Comparison of ENCODE assay signal across 17 cellular contexts in genomic region chr12:69529021-69529420, GRCh38. TPM values are rescaled to one million over a fixed set of nuclear protein-coding genes. Genes with fewer than 3 reads are reported as not detected.
DNase-seq lines count a peak whose midpoint lies in the region; ATAC-seq, FAIRE-seq and TF ChIP-seq lines count a peak whose summit lies in the region.
"Had no signal": no experiment of that assay in that cellular context is flagged by ENCODE, and none has a peak within 500 bp of the region (broad histone marks: within the 10 kb centered on the region; RNA-seq: fewer than 3 reads in every experiment).

No MANE protein-coding gene starts in this region.

- peak overlapping the region; percentile 36; the same call in 1 of the 2 replicates for H2AK5ac ChIP-seq in IMR-90 (ENCODE audit: low read depth, low read length)

- H3K36me3 Mint-ChIP-seq in stimulated activated memory B cell treated with anti-CD40 and anti-IgM and Interleukin-4, amounts not matched to agents 10 μg/mL and 1 μg/mL and 100 μg/mL, for 72 hours, result peaks cover 13% of the 10 kb centered on the region

- TF ChIP-seq RAD21 in IMR-90 (IDR thresholded peaks at IDR 0.05; ENCODE audit: low read length), result no peak

- no peak overlapping the region for H3K56ac ChIP-seq in IMR-90 (ENCODE audit: extremely low read depth, insufficient read depth, low read length)

- H3K18ac ChIP-seq in IMR-90 (ENCODE audit: low read depth, low read length), result peak overlapping the region; percentile 94

- peaks cover 33% of the 10 kb centered on the region for H3K4me1 Mint-ChIP-seq in stimulated activated memory B cell treated with anti-CD40 and anti-IgM and Interleukin-4, amounts not matched to agents 10 μg/mL and 1 μg/mL and 100 μg/mL, for 72 hours

- peak overlapping the region; percentile 45 for H2BK120ac ChIP-seq in IMR-90 (ENCODE audit: low read depth, low read length)

- H3K9me3 ChIP-seq in IMR-90 (ENCODE audit: control insufficient read depth, insufficient read depth, low read length) (no peaks in the 10 kb centered on the region), gastroesophageal sphincter (no peaks in the 10 kb centered on the region)
- H3K9me3 ChIP-seq: HAP-1 had no signal

- TF ChIP-seq POLR2A in IMR-90 (IDR thresholded peaks at IDR 0.05; ENCODE audit: low read depth, low read length), result no peak
- no peak for TF ChIP-seq POLR2A in gastroesophageal sphincter (IDR thresholded peaks at IDR 0.05)

- in situ Hi-C loops in IMR-90 (cut with MboI; ENCODE audit: low sequenced_read_pairs), result no loop called here

- TF ChIP-seq EP300 in gastroesophageal sphincter (IDR thresholded peaks at IDR 0.05), result no peak

- peaks cover 21 to 59% of the 10 kb centered on the region in 2 experiments for H3K79me1 ChIP-seq in IMR-90 (ENCODE audit: low read depth in 1 of 2, low read length in 2 of 2)

- peak overlapping the region; percentile 4; the same call in 1 of the 2 replicates for H3K23ac ChIP-seq in IMR-90 (ENCODE audit: low read depth, low read length)

- H2AFZ ChIP-seq in IMR-90 (replicated peaks; ENCODE audit: low read length, poor library complexity), result no peak overlapping the region

- H3K27ac Mint-ChIP-seq in stimulated activated memory B cell treated with anti-CD40 and anti-IgM and Interleukin-4, amounts not matched to agents 10 μg/mL and 1 μg/mL and 100 μg/mL, for 72 hours, result peak overlapping the region; percentile 0
- H3K27ac Mint-ChIP-seq: activated CD4-positive, alpha-beta memory T cell treated with anti-CD3 and anti-CD28 coated beads, Interleukin-2, amount 10 ng/mL, durations not matched to agents 7 days and 5 days had no signal

- peak overlapping the region; percentile 40; the same call in 1 of the 2 replicates for H4K91ac ChIP-seq in IMR-90 (ENCODE audit: insufficient read depth, low read depth, low read length)

- H3K27me3 Mint-ChIP-seq in stimulated activated memory B cell treated with anti-CD40 and anti-IgM and Interleukin-4, amounts not matched to agents 10 μg/mL and 1 μg/mL and 100 μg/mL, for 72 hours, result no peaks in the 10 kb centered on the region
- H3K27me3 Mint-ChIP-seq: activated CD4-positive, alpha-beta memory T cell treated with anti-CD3 and anti-CD28 coated beads, Interleukin-2, amount 10 ng/mL, durations not matched to agents 7 days and 5 days had no signal

- H3K27ac ChIP-seq in IMR-90 (ENCODE audit: insufficient read depth, low read length) (peak overlapping the region; percentile 68; the same call in 1 of the 2 replicates), gastroesophageal sphincter (peak overlapping the region in 3 of 4 donors; percentile 13 to 61 (median 13)), caudate nucleus (ENCODE audit: low read depth, low read length) (no peak overlapping the region)
- H3K27ac ChIP-seq: left ventricle myocardium inferior, SK-N-MC had no signal

- H3K4ac ChIP-seq in IMR-90 (ENCODE audit: low read depth, low read length), result peak overlapping the region; percentile 24; the same call in 1 of the 2 replicates

- no peak overlapping the region for H3K4me2 ChIP-seq in IMR-90 (ENCODE audit: low read depth, low read length)

- peak overlapping the region; percentile 43; the same call in 1 of the 3 replicates for H2BK15ac ChIP-seq in IMR-90 (ENCODE audit: low read depth, low read length)

- H3K4me3 Mint-ChIP-seq in stimulated activated memory B cell treated with anti-CD40 and anti-IgM and Interleukin-4, amounts not matched to agents 10 μg/mL and 1 μg/mL and 100 μg/mL, for 72 hours, result no peak overlapping the region
- H3K4me3 Mint-ChIP-seq: activated CD4-positive, alpha-beta memory T cell treated with anti-CD3 and anti-CD28 coated beads, Interleukin-2, amount 10 ng/mL, durations not matched to agents 7 days and 5 days had no signal

- ATAC-seq in GM21529 (IDR thresholded peaks at IDR 0.05; ENCODE audit: unreplicated experiment) (peak; percentile 45), IMR-90 (ENCODE audit: low read depth) (no peak), gastroesophageal sphincter (no peak), GM21526 (IDR thresholded peaks at IDR 0.05; ENCODE audit: low FRiP score, unreplicated experiment) (no peak)
- no peak for ATAC-seq in stimulated activated memory B cell treated with anti-CD40 and anti-IgM and Interleukin-4, amounts not matched to agents 10 μg/mL and 1 μg/mL and 100 μg/mL, for 72 hours
- ATAC-seq: sciatic nerve had no signal

- no TSS peak for BruUV-seq in IMR-90 (replicated peaks; lab: Mats Ljungman, UMichigan)

- peak overlapping the region; percentile 38; the same call in 1 of the 2 replicates for H3K14ac ChIP-seq in IMR-90 (replicated peaks; ENCODE audit: low read depth, low read length)

- CTCF ChIA-PET in IMR-90 (lab: Yijun Ruan, JAX), result no interaction called here

- 90% methylated on average over 2 of the region's 2 CpGs; no CpG with 5 or more reads in 1 of the 2 experiments for WGBS in IMR-90 (ENCODE audit: extremely low coverage in 2 of 2, insufficient read length in 1 of 2), 2 experiments
- 78 to 83% methylated on average over 1 to 2 of the region's 2 CpGs for WGBS in gastroesophageal sphincter (ENCODE audit: low coverage in 1 of 2), 2 donors

- H2BK20ac ChIP-seq in IMR-90 (ENCODE audit: low read depth, low read length), result peak overlapping the region; percentile 43; the same call in 1 of the 2 replicates

- H2BK5ac ChIP-seq in IMR-90 (ENCODE audit: low read depth, low read length, poor library complexity, severe bottlenecking), result peak overlapping the region; percentile 83

- peaks cover 16% of the 10 kb centered on the region for H4K20me1 ChIP-seq in IMR-90 (ENCODE audit: insufficient read depth, low read length)

- H3K4me3 ChIP-seq in IMR-90 (ENCODE audit: insufficient read depth, low read depth, low read length) (no peak overlapping the region), gastroesophageal sphincter (no peak overlapping the region)
- H3K4me3 ChIP-seq: HAP-1, left ventricle myocardium inferior, SK-N-MC had no signal

- intact Hi-C loops in IMR-90 (cut with micrococcal nuclease), result no loop called here

- POLR2A ChIA-PET in IMR-90 (lab: Charles Lee; ENCODE audit: unreplicated experiment), result no interaction called here

- H3K9ac ChIP-seq in IMR-90 (ENCODE audit: low read depth, low read length), result no peak overlapping the region; the same call in 1 of the 2 replicates

- H3K9me3 Mint-ChIP-seq in stimulated activated memory B cell treated with anti-CD40 and anti-IgM and Interleukin-4, amounts not matched to agents 10 μg/mL and 1 μg/mL and 100 μg/mL, for 72 hours, result no peaks in the 10 kb centered on the region
- H3K9me3 Mint-ChIP-seq: activated CD4-positive, alpha-beta memory T cell treated with anti-CD3 and anti-CD28 coated beads, Interleukin-2, amount 10 ng/mL, durations not matched to agents 7 days and 5 days had no signal

- peaks cover 16% of the 10 kb centered on the region for H3K9me1 ChIP-seq in IMR-90 (ENCODE audit: insufficient read depth, low read length)

- H3K4me1 ChIP-seq in IMR-90 (ENCODE audit: control insufficient read depth, insufficient read depth, low read length) (peaks cover 15% of the 10 kb centered on the region), gastroesophageal sphincter (peaks cover 6 to 46% (median 10%) of the 10 kb centered on the region in 3 donors)

- no peak for FAIRE-seq in HTR-8/SVneo (lab: Jason Lieb, UNC)

- dilution Hi-C loops in IMR-90 (cut with HindIII; ENCODE audit: low sequenced_read_pairs, unreplicated experiment), result no loop called here

- H4K8ac ChIP-seq in IMR-90 (ENCODE audit: low read depth in 2 of 2, low read length in 2 of 2), result peak overlapping the region in 1 of 2 experiments; percentile 26; a peak in 1 of 4 replicates

- TF ChIP-seq CTCF in IMR-90 (conservative IDR thresholded peaks at IDR 0.05; ENCODE audit: low read depth, low read length) (no peak), gastroesophageal sphincter (IDR thresholded peaks at IDR 0.05) (no peak)

- no peak overlapping the region for H2AK9ac ChIP-seq in IMR-90 (replicated peaks; ENCODE audit: low read depth, low read length, poor library complexity)

- H3K27me3 ChIP-seq in IMR-90 (ENCODE audit: control insufficient read depth, insufficient read depth, low read length) (no peaks in the 10 kb centered on the region), gastroesophageal sphincter (no peaks in the 10 kb centered on the region)

- DNase-seq in IMR-90 (no peak), caudate nucleus (lab: John Stamatoyannopoulos, UW) (no peak), HTR-8/SVneo (ENCODE audit: insufficient read length, low spot score) (no peak)
- DNase-seq: activated CD4-positive, alpha-beta memory T cell treated with anti-CD3 and anti-CD28 coated beads, Interleukin-2, amount 10 ng/mL, durations not matched to agents 7 days and 5 days; DMS53; effector CD8-positive, alpha-beta T cell; left ventricle myocardium inferior; NCI-H1417 treated with DMSO at 0.1 percent for 48 hours; NCI-H446 treated with DMSO at 0.1 percent for 48 hours; stimulated activated CD4-positive, alpha-beta T cell treated with anti-CD3 and anti-CD28 coated beads, Interleukin-4, amount 100 ng/mL, for 24 hours had no signal

- H3K36me3 ChIP-seq in IMR-90 (ENCODE audit: control insufficient read depth, insufficient read depth, low read length) (peaks cover 4% of the 10 kb centered on the region), gastroesophageal sphincter (peaks cover 0 to 3% of the 10 kb centered on the region in 2 donors)
- H3K36me3 ChIP-seq: HAP-1 had no signal

- H4K5ac ChIP-seq in IMR-90 (ENCODE audit: low read depth, low read length), result peak overlapping the region; percentile 85; the same call in 1 of the 2 replicates

TF ChIP-seq in IMR-90, 13 proteins besides CTCF, POLR2A, EP300 and RAD21:
- TF ChIP-seq CEBPB (IDR thresholded peaks at IDR 0.05; ENCODE audit: low read depth, low read length) (no peak), SMC3 (IDR thresholded peaks at IDR 0.05; ENCODE audit: low read depth, low read length) (no peak), NFE2L2 (IDR thresholded peaks at IDR 0.05; ENCODE audit: low read depth, low read length) (no peak), BHLHE40 (IDR thresholded peaks at IDR 0.05; ENCODE audit: low read depth, low read length) (no peak), CHD1 (IDR thresholded peaks at IDR 0.05; ENCODE audit: low read depth, low read length) (no peak)

RNA-seq across cellular contexts. Expression of gene CCT2, which starts 56.2 kb away (rescaled TPM):
- total RNA-seq in IMR-90 (2012; rRNA removed) (565 and 651 TPM in 2 replicates), gastroesophageal sphincter (100 to 1,000 TPM in 3 of 4 donors, 10 to 100 TPM in 1; 95.4 to 125 (median 110) TPM)
- 194 TPM in 2 replicates for polyA plus RNA-seq in IMR-90 (2012; rRNA removed)
- 43.5 and 76.5 TPM in 2 replicates for polyA plus RNA-seq in IMR-90 (2012; cell fraction: cytosol; rRNA removed)
- 37.1 and 186 TPM in 2 replicates for polyA plus RNA-seq in IMR-90 (2012; cell fraction: nucleus; rRNA removed; ENCODE audit: low replicate concordance)

RNA-seq across cellular contexts. Expression of gene FRS2, which starts 58.8 kb away (rescaled TPM):
- total RNA-seq in IMR-90 (2012; rRNA removed), result 58.3 and 65.8 TPM in 2 replicates
- polyA plus RNA-seq in IMR-90 (2012; rRNA removed), result 12.4 and 13.0 TPM in 2 replicates
- polyA plus RNA-seq in IMR-90 (2012; cell fraction: cytosol; rRNA removed), result 2.9 and 5.7 TPM in 2 replicates
- polyA plus RNA-seq in IMR-90 (2012; cell fraction: nucleus; rRNA removed; ENCODE audit: low replicate concordance), result 4.4 and 27.1 TPM in 2 replicates
- total RNA-seq in gastroesophageal sphincter, result 10 to 100 TPM; 39.9 to 70.6 (median 59.1) TPM
